ENCODE assay signal across 9 cellular contexts in genomic region chr1:72282690-72283203, GRCh38. TPM values are rescaled to one million over a fixed set of nuclear protein-coding genes. Genes with fewer than 3 reads are reported as not detected.
DNase-seq lines count a peak whose midpoint lies in the region; ATAC-seq, FAIRE-seq and TF ChIP-seq lines count a peak whose summit lies in the region.
"Had no signal": no experiment of that assay in that cellular context is flagged by ENCODE, and none has a peak within 500 bp of the region (broad histone marks: within the 10 kb centered on the region; RNA-seq: fewer than 3 reads in every experiment).

No MANE protein-coding gene starts in this region.

- peak overlapping the region; percentile 77 for H3K9ac ChIP-seq in endocrine pancreas (ENCODE audit: control insufficient read depth, insufficient read depth, low read length)

- H3K4me1 ChIP-seq in BE2C (no peaks in the 10 kb centered on the region), endocrine pancreas (ENCODE audit: control insufficient read depth, insufficient read depth, low read length) (peaks cover 17% of the 10 kb centered on the region), lung (ENCODE audit: control insufficient read depth in 2 of 2, insufficient read depth in 2 of 2, low read length in 2 of 2) (peaks cover 0 to 3% of the 10 kb centered on the region in 2 donors)

- H3K4me3 ChIP-seq in BE2C (ENCODE audit: low read depth, low read length) = peak overlapping the region; percentile 71
- H3K4me3 ChIP-seq in endocrine pancreas (ENCODE audit: control insufficient read depth, insufficient read depth, low read length) = peak overlapping the region; percentile 87
- H3K4me3 ChIP-seq in lung = peak overlapping the region; percentile 63

- ATAC-seq in HG03342 (IDR thresholded peaks at IDR 0.05; ENCODE audit: unreplicated experiment) = peak; percentile 73
- ATAC-seq in lung (ENCODE audit: insufficient read depth, low FRiP score) = peak; percentile 91

- peaks cover 15% of the 10 kb centered on the region for H3K27me3 Mint-ChIP-seq in activated CD4-positive, alpha-beta memory T cell treated with anti-CD3 and anti-CD28 coated beads for 36 hours

- H3K4me1 Mint-ChIP-seq in activated CD4-positive, alpha-beta memory T cell treated with anti-CD3 and anti-CD28 coated beads for 36 hours (ENCODE audit: low read depth) = peaks cover 13% of the 10 kb centered on the region

- no peaks in the 10 kb centered on the region for H3K9me3 Mint-ChIP-seq in activated CD4-positive, alpha-beta memory T cell treated with anti-CD3 and anti-CD28 coated beads for 36 hours
- H3K9me3 Mint-ChIP-seq: IgD-negative memory B cell had no signal

- whole genome bisulfite sequencing in lung, 2 donors = 1% methylated on average over 41 of the region's 41 CpGs

- H3K9me3 ChIP-seq in BE2C (no peaks in the 10 kb centered on the region), endocrine pancreas (ENCODE audit: control insufficient read depth, low read length) (no peaks in the 10 kb centered on the region), lung (ENCODE audit: control insufficient read depth in 2 of 2, insufficient read depth in 1 of 2, low read length in 1 of 2) (peaks cover 0 to 4% of the 10 kb centered on the region in 2 donors)

- TF ChIP-seq CTCF in BE2C (IDR thresholded peaks at IDR 0.05; ENCODE audit: low read depth, low read length) = no peak
- TF ChIP-seq CTCF in lung (IDR thresholded peaks at IDR 0.05; ENCODE audit: control extremely low read depth, extremely low read depth) = no peak

- H3K27ac Mint-ChIP-seq in activated CD4-positive, alpha-beta memory T cell treated with anti-CD3 and anti-CD28 coated beads for 36 hours = no peak overlapping the region

- no peak for FAIRE-seq in GM19239 (lab: Jason Lieb, UNC)

- CTCF ChIA-PET in activated CD4-positive, alpha-beta memory T cell treated with anti-CD3 and anti-CD28 coated beads for 36 hours (lab: Charles Lee) = no interaction called here

- peak overlapping the region; percentile 84 to 91 for H3K27ac ChIP-seq in lung (ENCODE audit: low read depth in 1 of 2, low read length in 1 of 2)

- no peaks in the 10 kb centered on the region for H3K36me3 Mint-ChIP-seq in activated CD4-positive, alpha-beta memory T cell treated with anti-CD3 and anti-CD28 coated beads for 36 hours

- DNase-seq in BE2C (peak; percentile 77), GM19239 (ENCODE audit: insufficient read length, low spot score) (peak; percentile 9), NCI-H226 (peak; percentile 97), lung (ENCODE audit: low spot score) (peak; percentile 80)
- DNase-seq in activated CD4-positive, alpha-beta memory T cell treated with anti-CD3 and anti-CD28 coated beads for 36 hours = peak; percentile 67
- DNase-seq in stimulated activated CD4-positive, alpha-beta T cell treated with anti-CD3 and anti-CD28 coated beads, TNF-alpha, amount 100 ng/mL, for 24 hours (ENCODE audit: low read depth in 3 of 3) = peak in 2 of 3 experiments; percentile 33 to 58

- H3K4me3 Mint-ChIP-seq in activated CD4-positive, alpha-beta memory T cell treated with anti-CD3 and anti-CD28 coated beads for 36 hours = no peak overlapping the region

- H3K27me3 ChIP-seq in BE2C (peaks cover 10% of the 10 kb centered on the region), endocrine pancreas (ENCODE audit: control insufficient read depth, insufficient read depth, low read length) (no peaks in the 10 kb centered on the region), lung (ENCODE audit: control insufficient read depth, insufficient read depth) (no peaks in the 10 kb centered on the region)

- POLR2A ChIA-PET in activated CD4-positive, alpha-beta memory T cell treated with anti-CD3 and anti-CD28 coated beads for 36 hours (lab: Charles Lee) = no interaction called here

- intact Hi-C loops in activated CD4-positive, alpha-beta memory T cell treated with anti-CD3 and anti-CD28 coated beads for 36 hours (cut with micrococcal nuclease) = loop anchor here (5.0 kb wide), 1 partner anchor 1200 kb away; the partner anchor contains the start of gene ZRANB2

- H3K36me3 ChIP-seq in BE2C = no peaks in the 10 kb centered on the region
- no peaks in the 10 kb centered on the region for H3K36me3 ChIP-seq in endocrine pancreas (ENCODE audit: control insufficient read depth, insufficient read depth, low read length)
- H3K36me3 ChIP-seq in lung (ENCODE audit: control insufficient read depth in 2 of 2, insufficient read depth in 2 of 2, low read length in 2 of 2) = no peaks in the 10 kb centered on the region

RNA-seq across cellular contexts. Expression of gene NEGR1, which starts 0.4 kb away (rescaled TPM):
- polyA plus RNA-seq in BE2C (2012; ENCODE audit: insufficient read depth, insufficient read length, low read depth) = 0.19 TPM
- not detected for total RNA-seq in activated CD4-positive, alpha-beta memory T cell treated with anti-CD3 and anti-CD28 coated beads for 36 hours
- total RNA-seq in lung = 1 to 10 TPM; 3.7 to 7.3 TPM
- 1 to 10 TPM in 1 of 2 donors, under 1 TPM in 1; 0.86 to 1.3 TPM for polyA plus RNA-seq in lung
- polyA plus RNA-seq: IgD-negative memory B cell had no signal

Comparison
In these comparisons a context has a peak if more than half of its experiments do, and no peak if none do; other contexts are left out.
1. Peak in every context shown above with its lines: DNase-seq, ATAC-seq, H3K4me3 ChIP-seq and H3K27ac ChIP-seq.
2. DNase-seq: peak in every context shown above with its lines; median percentile 97 in NCI-H226; 80 in lung; 77 in BE2C; 67 in activated CD4-positive, alpha-beta memory T cell treated with anti-CD3 and anti-CD28 coated beads for 36 hours; 46 in stimulated activated CD4-positive, alpha-beta T cell treated with anti-CD3 and anti-CD28 coated beads, TNF-alpha, amount 100 ng/mL, for 24 hours; 9 in GM19239.
3. RNA of gene NEGR1, which starts 0.4 kb away (total RNA-seq): 3.7 to 7.3 TPM in lung; not detected in activated CD4-positive, alpha-beta memory T cell treated with anti-CD3 and anti-CD28 coated beads for 36 hours; every median in the first group is over 4 times any median in the second.